In the genomic region with DNA sequence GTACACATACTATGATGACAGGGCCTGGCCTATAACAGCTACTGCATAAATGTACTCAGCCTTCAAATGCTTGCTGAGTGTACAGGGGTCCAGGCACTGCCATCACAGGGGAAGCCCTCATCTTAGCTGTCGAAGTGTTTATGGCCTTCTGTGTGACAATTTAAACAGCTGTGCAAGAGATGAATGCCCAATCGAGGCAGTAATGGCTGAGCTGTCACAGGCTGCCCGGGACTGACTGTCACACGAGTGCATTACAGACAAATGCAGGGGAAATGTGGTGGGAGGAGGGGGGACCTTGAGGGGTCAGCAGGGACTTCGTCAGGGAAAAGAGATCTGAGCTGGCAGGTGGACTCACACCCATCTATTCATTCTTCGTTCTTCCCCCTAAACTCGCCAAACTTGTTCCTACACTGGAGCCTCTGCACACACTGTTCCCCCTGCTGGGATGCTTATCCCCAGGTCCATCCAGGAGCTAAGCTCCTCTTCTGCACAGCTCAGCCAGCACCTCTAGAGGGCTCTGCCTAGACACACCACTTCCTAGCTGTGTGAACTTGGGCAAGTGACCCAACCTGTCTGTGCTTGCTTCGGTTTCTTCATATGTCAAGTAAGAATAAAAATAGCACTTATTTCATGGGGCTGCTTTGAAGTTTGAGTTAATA, we compare ENCODE assay signal across 8 cellular contexts.
A peak's percentile ranks its signal among the peaks of the same experiment; 100 is the strongest.
DNase-seq lines count a peak whose midpoint lies in the region; ATAC-seq and TF ChIP-seq lines count a peak whose summit lies in the region.
"Had no signal": no experiment of that assay in that cellular context is flagged by ENCODE, and none has a peak within 500 bp of the region (broad histone marks: within the 10 kb centered on the region; RNA-seq: fewer than 3 reads in every experiment).

No MANE protein-coding gene starts in this region.

- no peak overlapping the region for H2BK5ac ChIP-seq in mesendoderm (ENCODE audit: low read length)

- H3K79me2 ChIP-seq in mesendoderm (ENCODE audit: control insufficient read depth, insufficient read depth, low read length), result no peaks in the 10 kb centered on the region

- H3K23ac ChIP-seq in mesendoderm (ENCODE audit: low read length), result no peak overlapping the region

- H3K4me1 Mint-ChIP-seq in stimulated activated memory B cell treated with anti-CD40 and anti-IgM and Interleukin-4, amounts not matched to agents 10 μg/mL and 1 μg/mL and 100 μg/mL, for 72 hours, result peaks cover 12% of the 10 kb centered on the region

- H2AK5ac ChIP-seq in mesendoderm (ENCODE audit: low read length), result no peak overlapping the region

- TF ChIP-seq CTCF in GM12865 (IDR thresholded peaks at IDR 0.05; ENCODE audit: insufficient read depth, low read depth, low read length, missing control alignments), result peak; percentile 55
- peak; percentile 65 for TF ChIP-seq CTCF in VCaP (conservative IDR thresholded peaks at IDR 0.05)

- H4K8ac ChIP-seq in mesendoderm (ENCODE audit: low read depth, low read length), result no peak overlapping the region

- H3K4me1 ChIP-seq in mesendoderm (ENCODE audit: control insufficient read depth, low read depth, low read length), result no peaks in the 10 kb centered on the region

- H3K4me3 ChIP-seq in GM12865 (ENCODE audit: low read depth, low read length), result no peak overlapping the region
- H3K4me3 ChIP-seq in mesendoderm (ENCODE audit: low read length), result no peak overlapping the region

- H2BK15ac ChIP-seq in mesendoderm (replicated peaks; ENCODE audit: low read depth), result no peak overlapping the region

- no peaks in the 10 kb centered on the region for H3K27me3 Mint-ChIP-seq in stimulated activated memory B cell treated with anti-CD40 and anti-IgM and Interleukin-4, amounts not matched to agents 10 μg/mL and 1 μg/mL and 100 μg/mL, for 72 hours

- H3K9me3 Mint-ChIP-seq in stimulated activated memory B cell treated with anti-CD40 and anti-IgM and Interleukin-4, amounts not matched to agents 10 μg/mL and 1 μg/mL and 100 μg/mL, for 72 hours, result no peaks in the 10 kb centered on the region

- no peak overlapping the region for H3K27ac Mint-ChIP-seq in stimulated activated memory B cell treated with anti-CD40 and anti-IgM and Interleukin-4, amounts not matched to agents 10 μg/mL and 1 μg/mL and 100 μg/mL, for 72 hours

- H3K79me1 ChIP-seq in mesendoderm (ENCODE audit: low read length), result no peaks in the 10 kb centered on the region

- H2BK120ac ChIP-seq in mesendoderm (ENCODE audit: low read depth, low read length), result no peak overlapping the region

- no peak overlapping the region for H4K5ac ChIP-seq in mesendoderm (ENCODE audit: low read length)

- no peak overlapping the region for H3K56ac ChIP-seq in mesendoderm (ENCODE audit: low read length)

- ATAC-seq in HG03108 (IDR thresholded peaks at IDR 0.05; ENCODE audit: unreplicated experiment), result no peak
- ATAC-seq in stimulated activated memory B cell treated with anti-CD40 and anti-IgM and Interleukin-4, amounts not matched to agents 10 μg/mL and 1 μg/mL and 100 μg/mL, for 72 hours, result no peak

- no peaks in the 10 kb centered on the region for H3K36me3 Mint-ChIP-seq in stimulated activated memory B cell treated with anti-CD40 and anti-IgM and Interleukin-4, amounts not matched to agents 10 μg/mL and 1 μg/mL and 100 μg/mL, for 72 hours

- H3K27me3 ChIP-seq in mesendoderm (ENCODE audit: insufficient read depth, low read length, poor library complexity), result no peaks in the 10 kb centered on the region

- no peak overlapping the region for H3K4ac ChIP-seq in mesendoderm (ENCODE audit: low read depth, low read length)

- no peak overlapping the region for H3K4me3 Mint-ChIP-seq in stimulated activated memory B cell treated with anti-CD40 and anti-IgM and Interleukin-4, amounts not matched to agents 10 μg/mL and 1 μg/mL and 100 μg/mL, for 72 hours

- H3K9ac ChIP-seq in mesendoderm (ENCODE audit: low read length), result no peak overlapping the region

- no peak overlapping the region for H3K18ac ChIP-seq in mesendoderm (ENCODE audit: low read length)

- peak overlapping the region; percentile 72 for H3K27ac ChIP-seq in VCaP
- H3K27ac ChIP-seq in mesendoderm (ENCODE audit: low read depth, low read length), result no peak overlapping the region

- WGBS in mesendoderm (ENCODE audit: extremely low coverage, insufficient coverage, low lambda C conversion rate), result no CpG with 5 or more reads among the region's 8 CpGs

- no peak overlapping the region for H3K4me2 ChIP-seq in mesendoderm (ENCODE audit: low read length)

- H3K36me3 ChIP-seq in mesendoderm (ENCODE audit: control insufficient read depth, insufficient read depth, low read length), result no peaks in the 10 kb centered on the region

- DNase-seq in GM12865 (ENCODE audit: low read depth) (peak; percentile 46), HT1080 (ENCODE audit: low read depth) (peak; percentile 34), mesendoderm (peak; percentile 90), GM03348 (ENCODE audit: low spot score) (no peak)
- DNase-seq: NCI-H524 treated with DMSO at 0.1 percent for 48 hours had no signal
